In genomic region chr3:194134757-194135515, GRCh38 we compare ENCODE assay signal across 1 cellular context.
TF ChIP-seq lines count a peak whose summit lies in the region.

No MANE protein-coding gene starts in this region.

TF ChIP-seq in HepG2, 621 proteins besides CTCF, POLR2A, EP300 and RAD21 (continued from another document and continues in another):
- peak; percentile 68; the same call in 1 of the 2 replicates for TF ChIP-seq ZHX1 (CRISPR knock-in tag; IDR thresholded peaks at IDR 0.05; ENCODE audit: low read depth)
- peak; percentile 79 for TF ChIP-seq ZC3H13 (CRISPR knock-in tag; IDR thresholded peaks at IDR 0.05)
- no peak for TF ChIP-seq SOX13 (IDR thresholded peaks at IDR 0.05)
- peak in 1 of 2 experiments; percentile 71; a peak in 1 of 4 replicates for TF ChIP-seq SOX13 (CRISPR knock-in tag; conservative IDR thresholded peaks at IDR 0.05 in 1 of 2, IDR thresholded peaks at IDR 0.05 in 1 of 2)
- 0 out of 2 replicates have a peak, but pooled peaks have one; percentile 19 for TF ChIP-seq PCBP1 (IDR thresholded peaks at IDR 0.05; ENCODE audit: borderline replicate concordance, low read depth, low read length)
- TF ChIP-seq ZKSCAN1 (IDR thresholded peaks at IDR 0.05; ENCODE audit: low read length): no peak
- TF ChIP-seq MXI1 (IDR thresholded peaks at IDR 0.05; ENCODE audit: borderline replicate concordance, low read depth, low read length): peak; percentile 85; the same call in 2 of the 3 replicates
- peak; percentile 51; the same call in 1 of the 2 replicates for TF ChIP-seq ZNF790 (CRISPR knock-in tag; IDR thresholded peaks at IDR 0.05; ENCODE audit: borderline replicate concordance)
- TF ChIP-seq ZC3H4 (CRISPR knock-in tag; IDR thresholded peaks at IDR 0.05; ENCODE audit: borderline replicate concordance): no peak
- peak; percentile 41 for TF ChIP-seq YY1 (IDR thresholded peaks at IDR 0.05; ENCODE audit: insufficient read depth, insufficient replicate concordance, low read depth, low read length)
- peak; percentile 83 for TF ChIP-seq ZNF503 (CRISPR knock-in tag; IDR thresholded peaks at IDR 0.05)
- TF ChIP-seq ZNF264 (CRISPR knock-in tag; IDR thresholded peaks at IDR 0.05): 0 out of 2 replicates have a peak, but pooled peaks have one; percentile 8
- TF ChIP-seq ZBTB38 (CRISPR knock-in tag; IDR thresholded peaks at IDR 0.05): peak; percentile 62; the same call in 1 of the 2 replicates
- TF ChIP-seq AKAP8 (CRISPR knock-in tag; IDR thresholded peaks at IDR 0.05): peak; percentile 81
- TF ChIP-seq HES4 (CRISPR knock-in tag; IDR thresholded peaks at IDR 0.05; ENCODE audit: borderline replicate concordance): peak; percentile 64; the same call in 1 of the 2 replicates
- TF ChIP-seq RBM39 (IDR thresholded peaks at IDR 0.05; ENCODE audit: low read depth, low read length, poor library complexity, severe bottlenecking): peak; percentile 48
- no peak for TF ChIP-seq ZMYM2 (CRISPR knock-in tag; IDR thresholded peaks at IDR 0.05)
- peak; percentile 27; the same call in 1 of the 2 replicates for TF ChIP-seq ZNF556 (CRISPR knock-in tag; IDR thresholded peaks at IDR 0.05; ENCODE audit: borderline replicate concordance)
- TF ChIP-seq ZBTB7B (CRISPR knock-in tag; IDR thresholded peaks at IDR 0.05): peak; percentile 95
- peak; percentile 86 for TF ChIP-seq ETV5 (CRISPR knock-in tag; IDR thresholded peaks at IDR 0.05; ENCODE audit: borderline replicate concordance)
- TF ChIP-seq TRIM22 (IDR thresholded peaks at IDR 0.05): no peak
- TF ChIP-seq ZNF746 (CRISPR knock-in tag; IDR thresholded peaks at IDR 0.05): peak; percentile 96
- peak; percentile 41; the same call in 1 of the 2 replicates for TF ChIP-seq ZMYM3 (CRISPR knock-in tag; IDR thresholded peaks at IDR 0.05)
- TF ChIP-seq ZNF468 (CRISPR knock-in tag; IDR thresholded peaks at IDR 0.05): no peak
- peak; percentile 61; the same call in 1 of the 2 replicates for TF ChIP-seq SMAD3 (CRISPR knock-in tag; IDR thresholded peaks at IDR 0.05)
- peak; percentile 19; the same call in 1 of the 2 replicates for TF ChIP-seq ZBTB10 (CRISPR knock-in tag; IDR thresholded peaks at IDR 0.05; ENCODE audit: borderline replicate concordance)
- TF ChIP-seq KDM2A (CRISPR knock-in tag; IDR thresholded peaks at IDR 0.05; ENCODE audit: borderline replicate concordance, low read depth): peak; percentile 79; the same call in 1 of the 2 replicates
- TF ChIP-seq ATF7-NPFF (CRISPR knock-in tag; IDR thresholded peaks at IDR 0.05; ENCODE audit: low read depth): peak; percentile 70; the same call in 1 of the 2 replicates
- peak; percentile 95 for TF ChIP-seq ERF (CRISPR knock-in tag; IDR thresholded peaks at IDR 0.05)
- peak; percentile 74; the same call in 1 of the 2 replicates for TF ChIP-seq SATB2 (CRISPR knock-in tag; IDR thresholded peaks at IDR 0.05)
- TF ChIP-seq RFXANK (CRISPR knock-in tag; IDR thresholded peaks at IDR 0.05): no peak
- TF ChIP-seq SMC3 (IDR thresholded peaks at IDR 0.05; ENCODE audit: low read length): no peak
- 0 out of 2 replicates have a peak, but pooled peaks have one; percentile 52 for TF ChIP-seq NR2F2 (IDR thresholded peaks at IDR 0.05; ENCODE audit: borderline replicate concordance, low read depth)
- TF ChIP-seq ZBTB37 (CRISPR knock-in tag; IDR thresholded peaks at IDR 0.05): no peak
- TF ChIP-seq E2F1 (CRISPR knock-in tag; IDR thresholded peaks at IDR 0.05): peak; percentile 72
- TF ChIP-seq THAP8 (CRISPR knock-in tag; IDR thresholded peaks at IDR 0.05; ENCODE audit: borderline replicate concordance): no peak
- TF ChIP-seq KLF6 (CRISPR knock-in tag; IDR thresholded peaks at IDR 0.05): peak; percentile 76; the same call in 1 of the 2 replicates
- TF ChIP-seq ZNF362 (CRISPR knock-in tag; IDR thresholded peaks at IDR 0.05; ENCODE audit: borderline replicate concordance): peak; percentile 36; the same call in 1 of the 2 replicates
- no peak for TF ChIP-seq ZZZ3 (CRISPR knock-in tag; IDR thresholded peaks at IDR 0.05; ENCODE audit: borderline replicate concordance)
- no peak for TF ChIP-seq ZNF644 (CRISPR knock-in tag; IDR thresholded peaks at IDR 0.05; ENCODE audit: low read depth)
- TF ChIP-seq ARID4A (CRISPR knock-in tag; IDR thresholded peaks at IDR 0.05; ENCODE audit: borderline replicate concordance): peak; percentile 93
- TF ChIP-seq E2F2 (CRISPR knock-in tag; IDR thresholded peaks at IDR 0.05; ENCODE audit: borderline replicate concordance): peak; percentile 69; the same call in 1 of the 2 replicates
